In the genomic region with DNA sequence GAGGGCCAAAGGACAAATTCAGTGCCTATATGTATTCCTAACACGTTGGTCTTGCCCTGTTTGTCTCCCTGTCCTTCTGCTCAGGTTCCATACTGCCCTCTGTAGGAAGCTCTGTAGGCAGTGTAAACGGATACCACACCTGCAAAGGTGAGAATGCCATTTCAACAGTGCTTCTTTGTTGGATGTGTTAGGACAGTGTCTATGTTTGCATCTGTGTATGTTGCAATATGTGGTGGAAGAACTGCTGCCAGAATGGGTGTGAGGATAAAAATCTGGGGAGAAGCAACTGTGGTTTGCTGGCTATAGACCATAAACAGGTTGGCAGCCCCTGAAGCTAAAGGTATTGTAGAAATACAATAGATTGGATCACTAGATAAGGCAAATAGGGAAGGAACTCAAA, we compare ENCODE assay signal across 9 cellular contexts.
DNase-seq lines count a peak whose midpoint lies in the region; ATAC-seq and TF ChIP-seq lines count a peak whose summit lies in the region.
"Had no signal": no experiment of that assay in that cellular context is flagged by ENCODE, and none has a peak within 500 bp of the region (broad histone marks: within the 10 kb centered on the region; RNA-seq: fewer than 3 reads in every experiment).

No MANE protein-coding gene starts in this region.

- H3K9me3 ChIP-seq in spleen, result no peaks in the 10 kb centered on the region

- H3K27me3 Mint-ChIP-seq in T-cell (no peaks in the 10 kb centered on the region), CD14-positive monocyte (ENCODE audit: low read depth in 3 of 3) (peaks cover 0 to 2% (median 0%) of the 10 kb centered on the region in 3 donors)
- no peaks in the 10 kb centered on the region for H3K27me3 Mint-ChIP-seq in activated CD4-positive, alpha-beta memory T cell treated with anti-CD3 and anti-CD28 coated beads, Interleukin-2, amount 10 ng/mL, durations not matched to agents 7 days and 5 days

- TF ChIP-seq CTCF in HL-60 (IDR thresholded peaks at IDR 0.05; ENCODE audit: insufficient read depth, low read length) (no peak), CD14-positive monocyte (IDR thresholded peaks at IDR 0.05) (no peak), spleen (IDR thresholded peaks at IDR 0.05 in 8 of 11, conservative IDR thresholded peaks at IDR 0.05 in 3 of 11) (peak in 1 of 11 experiments; percentile 12)

- no peaks in the 10 kb centered on the region for H3K27me3 ChIP-seq in HL-60 (ENCODE audit: insufficient read depth, poor library complexity, severe bottlenecking)
- H3K27me3 ChIP-seq in spleen (replicated peaks in 1 of 7), result no peaks in the 10 kb centered on the region

- intact Hi-C loops in CD14-positive monocyte (cut with micrococcal nuclease), result no loop called here
- intact Hi-C loops in spleen (cut with DNase I; ENCODE audit: low total_unique reads), result loop anchor here (10.0 kb wide), 1 partner anchor 46 kb away; no protein-coding TSS in a partner anchor

- POLR2A ChIA-PET in T-cell (lab: Charles Lee), result no interaction called here
- POLR2A ChIA-PET in activated CD4-positive, alpha-beta memory T cell treated with anti-CD3 and anti-CD28 coated beads, Interleukin-2, amount 10 ng/mL, durations not matched to agents 7 days and 5 days (lab: Charles Lee), result no interaction called here

- peaks cover 6 to 100% (median 69%) of the 10 kb centered on the region in 6 donors for H3K36me3 ChIP-seq in spleen

- TF ChIP-seq POLR2A in spleen (IDR thresholded peaks at IDR 0.05), result no peak

- peak in 1 of 4 experiments; percentile 46 for ATAC-seq in T-cell (replicated peaks in 1 of 4)

- H3K4me3 ChIP-seq in HL-60 (replicated peaks; ENCODE audit: insufficient read depth, low read length) (no peak overlapping the region), spleen (no peak overlapping the region)

- H3K36me3 Mint-ChIP-seq in T-cell, result peaks cover 32% of the 10 kb centered on the region
- H3K36me3 Mint-ChIP-seq in activated CD4-positive, alpha-beta memory T cell treated with anti-CD3 and anti-CD28 coated beads, Interleukin-2, amount 10 ng/mL, durations not matched to agents 7 days and 5 days (ENCODE audit: low read depth), result peaks cover 56% of the 10 kb centered on the region
- H3K36me3 Mint-ChIP-seq in CD14-positive monocyte, result peaks cover 56 to 76% of the 10 kb centered on the region in 2 donors

- CTCF ChIA-PET in T-cell (lab: Charles Lee), result no interaction called here
- CTCF ChIA-PET in activated CD4-positive, alpha-beta memory T cell treated with anti-CD3 and anti-CD28 coated beads, Interleukin-2, amount 10 ng/mL, durations not matched to agents 7 days and 5 days (lab: Charles Lee), result interaction anchor here (1.1 to 2.1 kb wide), 3 partner anchors 10 to 280 kb away, joined by 5 to 6 read pairs (median 5); no protein-coding TSS in a partner anchor

- DNase-seq in DMS 273 (lab: John Stamatoyannopoulos, UW; ENCODE audit: unreplicated experiment), result peak; percentile 92
- DNase-seq in HL-60 (ENCODE audit: low read depth in 1 of 2, low spot score in 1 of 2), result peak; percentile 11 to 28
- no peak for DNase-seq in T-cell
- peak; percentile 51 for DNase-seq in kidney tubule cell (ENCODE audit: low spot score)
- no peak for DNase-seq in activated CD4-positive, alpha-beta memory T cell treated with anti-CD3 and anti-CD28 coated beads, Interleukin-2, amount 10 ng/mL, durations not matched to agents 7 days and 5 days
- no peak for DNase-seq in CD14-positive monocyte (ENCODE audit: low spot score)
- no peak for DNase-seq in spleen
- DNase-seq in dedifferentiated amniotic fluid mesenchymal stem cell (ENCODE audit: extremely low spot score), result no peak
- DNase-seq: T-helper 1 cell had no signal

- peak overlapping the region; percentile 32 to 83 for H3K27ac Mint-ChIP-seq in T-cell
- no peak overlapping the region for H3K27ac Mint-ChIP-seq in activated CD4-positive, alpha-beta memory T cell treated with anti-CD3 and anti-CD28 coated beads, Interleukin-2, amount 10 ng/mL, durations not matched to agents 7 days and 5 days
- no peak overlapping the region for H3K27ac Mint-ChIP-seq in CD14-positive monocyte

- peaks cover 0 to 4% (median 0%) of the 10 kb centered on the region in 6 donors for H3K4me1 ChIP-seq in spleen

- H3K4me1 Mint-ChIP-seq in T-cell (no peaks in the 10 kb centered on the region), CD14-positive monocyte (no peaks in the 10 kb centered on the region)
- H3K4me1 Mint-ChIP-seq in activated CD4-positive, alpha-beta memory T cell treated with anti-CD3 and anti-CD28 coated beads, Interleukin-2, amount 10 ng/mL, durations not matched to agents 7 days and 5 days, result no peaks in the 10 kb centered on the region

- WGBS in spleen, 5 donors, result 25 to 49% (median 33%) methylated on average over 2 of the region's 2 CpGs

- H3K4me3 Mint-ChIP-seq in T-cell (no peak overlapping the region), CD14-positive monocyte (no peak overlapping the region)
- no peak overlapping the region for H3K4me3 Mint-ChIP-seq in activated CD4-positive, alpha-beta memory T cell treated with anti-CD3 and anti-CD28 coated beads, Interleukin-2, amount 10 ng/mL, durations not matched to agents 7 days and 5 days

- H3K9me3 Mint-ChIP-seq in T-cell (no peaks in the 10 kb centered on the region), CD14-positive monocyte (no peaks in the 10 kb centered on the region)
- H3K9me3 Mint-ChIP-seq in activated CD4-positive, alpha-beta memory T cell treated with anti-CD3 and anti-CD28 coated beads, Interleukin-2, amount 10 ng/mL, durations not matched to agents 7 days and 5 days, result no peaks in the 10 kb centered on the region

- H3K27ac ChIP-seq in HL-60 (replicated peaks) (no peak overlapping the region), spleen (no peak overlapping the region)

Comparison
In these comparisons a context has a peak if more than half of its experiments do, and no peak if none do; other contexts are left out.
1. DNase-seq: peak in DMS 273 (single experiment), HL-60 (2 of 2) and kidney tubule cell (single experiment); none in T-cell (0 of 34), activated CD4-positive, alpha-beta memory T cell treated with anti-CD3 and anti-CD28 coated beads, Interleukin-2, amount 10 ng/mL, durations not matched to agents 7 days and 5 days (single experiment), CD14-positive monocyte (single experiment), spleen (single experiment) and dedifferentiated amniotic fluid mesenchymal stem cell (single experiment).
2. H3K27ac Mint-ChIP-seq: peak in T-cell (2 of 2); none in activated CD4-positive, alpha-beta memory T cell treated with anti-CD3 and anti-CD28 coated beads, Interleukin-2, amount 10 ng/mL, durations not matched to agents 7 days and 5 days (single experiment) and CD14-positive monocyte (0 of 7).